8 cellular contexts compared by ENCODE assay signal in genomic region chr12:53221203-53222076, GRCh38. TPM values are rescaled to one million over a fixed set of nuclear protein-coding genes. Genes with fewer than 3 reads are reported as not detected.
DNase-seq lines count a peak whose midpoint lies in the region; ATAC-seq and TF ChIP-seq lines count a peak whose summit lies in the region.

No MANE protein-coding gene starts in this region.

- peaks cover 28% of the 10 kb centered on the region for H3K79me2 ChIP-seq in ACC112 (ENCODE audit: control insufficient read depth, insufficient read depth, low read length, unreplicated experiment)

- intact Hi-C loops in Panc1 (cut with micrococcal nuclease; ENCODE audit: unreplicated experiment) = no loop called here
- intact Hi-C loops in posterior vena cava (cut with DNase I) = no loop called here

- peak; percentile 48 for TF ChIP-seq CTCF in GM12874 (IDR thresholded peaks at IDR 0.05; ENCODE audit: insufficient read depth, low read depth, low read length)
- peak; percentile 71; the same call in 1 of the 2 replicates for TF ChIP-seq CTCF in Panc1 (IDR thresholded peaks at IDR 0.05)
- TF ChIP-seq CTCF in right atrium auricular region (IDR thresholded peaks at IDR 0.05) = no peak

- POLR2A ChIA-PET in Panc1 (lab: Charles Lee) = interaction anchor here (0.7 kb wide), 1 partner anchor 57 kb away, joined by 6 read pairs; no protein-coding TSS in a partner anchor

- peak overlapping the region; percentile 79 for H3K4me3 ChIP-seq in ACC112 (ENCODE audit: low read depth, low read length)
- peak overlapping the region; percentile 78 to 79 for H3K4me3 ChIP-seq in Panc1 (ENCODE audit: low read depth in 2 of 2, low read length in 2 of 2)
- H3K4me3 ChIP-seq in right atrium auricular region = peak overlapping the region; percentile 61 to 67

- H3K27me3 ChIP-seq in ACC112 (ENCODE audit: insufficient read depth, low read length) (no peaks in the 10 kb centered on the region), Panc1 (ENCODE audit: control insufficient read depth, insufficient read depth, low read length) (no peaks in the 10 kb centered on the region), right atrium auricular region (no peaks in the 10 kb centered on the region)

- H3K36me3 ChIP-seq in ACC112 (ENCODE audit: insufficient read depth, low read length) = no peaks in the 10 kb centered on the region
- no peaks in the 10 kb centered on the region for H3K36me3 ChIP-seq in Panc1 (ENCODE audit: control insufficient read depth, insufficient read depth, low read length)
- no peaks in the 10 kb centered on the region for H3K36me3 ChIP-seq in right atrium auricular region

- DNase-seq in Panc1 (ENCODE audit: low read depth, low spot score) (no peak), amygdala (lab: John Stamatoyannopoulos, UW) (peak in 43 of 56 donors; percentile 28 to 82 (median 54)), right atrium auricular region (ENCODE audit: low spot score) (no peak), posterior vena cava (ENCODE audit: low spot score) (peak; percentile 92)

- in situ Hi-C loops in Panc1 (cut with HindIII; ENCODE audit: low pct_unique_long_range_greater_than_20kb, low sequenced_read_pairs) = no loop called here

- BruUV-seq in Panc1 (replicated peaks; lab: Mats Ljungman, UMichigan) = no TSS peak

- ATAC-seq in HG02981 (IDR thresholded peaks at IDR 0.05; ENCODE audit: unreplicated experiment) (peak; percentile 22), Panc1 (peak; percentile 46), HG03469 (IDR thresholded peaks at IDR 0.05; ENCODE audit: unreplicated experiment) (no peak)

- no peaks in the 10 kb centered on the region for H3K9me3 ChIP-seq in Panc1 (ENCODE audit: control insufficient read depth, insufficient read depth, low read depth, low read length)
- no peaks in the 10 kb centered on the region for H3K9me3 ChIP-seq in right atrium auricular region

- H3K4me1 ChIP-seq in ACC112 (ENCODE audit: control insufficient read depth, insufficient read depth, low read length, unreplicated experiment) (peaks cover 42% of the 10 kb centered on the region), Panc1 (ENCODE audit: control insufficient read depth, insufficient read depth, low read length) (peaks cover 55% of the 10 kb centered on the region), right atrium auricular region (peaks cover 0 to 68% of the 10 kb centered on the region in 2 donors)

- H3K27ac ChIP-seq in ACC112 (ENCODE audit: low read depth, low read length) (peak overlapping the region; percentile 98), Panc1 (ENCODE audit: low read length) (peak overlapping the region; percentile 99), right atrium auricular region (peak overlapping the region; percentile 95 to 96)

- H2AFZ ChIP-seq in ACC112 (ENCODE audit: low read length, unreplicated experiment) = peak overlapping the region; percentile 86

- CTCF ChIA-PET in Panc1 (lab: Charles Lee) = interaction anchor here (0.6 to 0.7 kb wide), 2 partner anchors 65 to 67 kb away, joined by 3 read pairs; no protein-coding TSS in a partner anchor

RNA-seq across cellular contexts. Expression of gene RARG, which starts 10.6 kb away (rescaled TPM):
- 41.2 TPM for total RNA-seq in Panc1 (2021; ENCODE audit: unreplicated experiment)
- polyA plus RNA-seq in Panc1 (2012; ENCODE audit: insufficient read length) = 40.7 TPM
- total RNA-seq in right atrium auricular region = 10 to 100 TPM; 14.8 to 15.0 TPM
- total RNA-seq in posterior vena cava = 10 to 100 TPM; 33.4 to 38.1 TPM

RNA-seq across cellular contexts. Expression of gene ITGB7, which starts 14.4 kb away (rescaled TPM):
- total RNA-seq in Panc1 (2021; ENCODE audit: unreplicated experiment) = 0.98 TPM
- not detected for polyA plus RNA-seq in Panc1 (2012; ENCODE audit: insufficient read length)
- under 1 TPM in 1 of 2 donors, not detected in 1; 0.47 TPM for total RNA-seq in right atrium auricular region
- 1 to 10 TPM; 2.1 to 2.9 TPM for total RNA-seq in posterior vena cava

RNA-seq across cellular contexts. Expression of gene CSAD, which starts 40.7 kb away (rescaled TPM):
- total RNA-seq in Panc1 (2021; ENCODE audit: unreplicated experiment) (15.4 TPM), right atrium auricular region (1 to 10 TPM; 3.4 to 4.9 TPM), posterior vena cava (10 to 100 TPM; 16.4 to 22.3 TPM)
- 12.5 TPM for polyA plus RNA-seq in Panc1 (2012; ENCODE audit: insufficient read length)

RNA-seq across cellular contexts. Expression of gene ZNF740, which starts 40.9 kb away (rescaled TPM):
- total RNA-seq in Panc1 (2021; ENCODE audit: unreplicated experiment) (46.8 TPM), right atrium auricular region (1 to 10 TPM; 5.9 to 7.4 TPM), posterior vena cava (10 to 100 TPM; 23.7 to 27.4 TPM)
- polyA plus RNA-seq in Panc1 (2012; ENCODE audit: insufficient read length) = 29.9 TPM

RNA-seq across cellular contexts. Expression of gene ESPL1, which starts 46.7 kb away (rescaled TPM):
- total RNA-seq in Panc1 (2021; ENCODE audit: unreplicated experiment) (54.6 TPM), right atrium auricular region (under 1 TPM; 0.12 to 0.59 TPM), posterior vena cava (1 to 10 TPM in 1 of 2 donors, under 1 TPM in 1; 0.62 to 1.0 TPM)
- polyA plus RNA-seq in Panc1 (2012; ENCODE audit: insufficient read length) = 13.7 TPM

Comparison
In these comparisons a context has a peak if more than half of its experiments do, and no peak if none do; other contexts are left out.
1. CTCF ChIP-seq: peak in GM12874 (single experiment) and Panc1 (single experiment); none in right atrium auricular region (0 of 2).
2. DNase-seq: peak in amygdala (43 of 56) and posterior vena cava (single experiment); none in Panc1 (single experiment) and right atrium auricular region (single experiment).
3. Peak in every context shown above with its lines, with median percentiles within 50 percentile points of each other: H3K27ac ChIP-seq and H3K4me3 ChIP-seq.